8 cellular contexts compared by ENCODE assay signal in genomic region chr2:5694016-5694690, GRCh38. TPM values are rescaled to one million over a fixed set of nuclear protein-coding genes. Genes with fewer than 3 reads are reported as not detected.
DNase-seq lines count a peak whose midpoint lies in the region; ATAC-seq and TF ChIP-seq lines count a peak whose summit lies in the region.

No MANE protein-coding gene starts in this region.

- H3K9me3 ChIP-seq in T-helper 17 cell (ENCODE audit: control insufficient read depth, low read length, poor library complexity, severe bottlenecking) = no peaks in the 10 kb centered on the region
- H3K9me3 ChIP-seq in iPS-18a (ENCODE audit: control insufficient read depth, low read depth, low read length) = no peaks in the 10 kb centered on the region

- peak overlapping the region; percentile 96 for H3K9ac ChIP-seq in iPS-18a (ENCODE audit: low read length)

- H3K36me3 Mint-ChIP-seq in stimulated activated naive CD8-positive, alpha-beta T cell treated with anti-CD3 and anti-CD28 coated beads, Interleukin-15, Interleukin-2, amounts not matched to agents 100 ng/mL and 50 ng/mL, for 24 hours (ENCODE audit: low read depth) = peaks cover 5% of the 10 kb centered on the region
- H3K36me3 Mint-ChIP-seq in T-helper 17 cell (ENCODE audit: low read depth) = peaks cover 7% of the 10 kb centered on the region
- peaks cover 19% of the 10 kb centered on the region for H3K36me3 Mint-ChIP-seq in type B pancreatic cell

- no peaks in the 10 kb centered on the region for H3K27me3 ChIP-seq in iPS-18a (ENCODE audit: control insufficient read depth, insufficient read depth, low read length)

- H3K27me3 Mint-ChIP-seq in stimulated activated naive CD8-positive, alpha-beta T cell treated with anti-CD3 and anti-CD28 coated beads, Interleukin-15, Interleukin-2, amounts not matched to agents 100 ng/mL and 50 ng/mL, for 24 hours = peaks cover 66% of the 10 kb centered on the region
- H3K27me3 Mint-ChIP-seq in T-helper 17 cell = peaks cover 50% of the 10 kb centered on the region
- H3K27me3 Mint-ChIP-seq in type B pancreatic cell = peaks cover 13% of the 10 kb centered on the region

- ATAC-seq in stimulated activated naive CD8-positive, alpha-beta T cell treated with anti-CD3 and anti-CD28 coated beads, Interleukin-15, Interleukin-2, amounts not matched to agents 100 U/mL and 50 U/mL, for 24 hours = no peak
- ATAC-seq in T-helper 17 cell = no peak

- peak overlapping the region; percentile 98 for H3K4me3 ChIP-seq in iPS-18a (ENCODE audit: low read length)

- peaks cover 21% of the 10 kb centered on the region for H3K4me1 Mint-ChIP-seq in stimulated activated naive CD8-positive, alpha-beta T cell treated with anti-CD3 and anti-CD28 coated beads, Interleukin-15, Interleukin-2, amounts not matched to agents 100 ng/mL and 50 ng/mL, for 24 hours (ENCODE audit: low read depth)
- peaks cover 6% of the 10 kb centered on the region for H3K4me1 Mint-ChIP-seq in T-helper 17 cell
- peaks cover 23% of the 10 kb centered on the region for H3K4me1 Mint-ChIP-seq in type B pancreatic cell (ENCODE audit: unreplicated experiment)

- H3K4me3 Mint-ChIP-seq in stimulated activated naive CD8-positive, alpha-beta T cell treated with anti-CD3 and anti-CD28 coated beads, Interleukin-15, Interleukin-2, amounts not matched to agents 100 ng/mL and 50 ng/mL, for 24 hours = peak overlapping the region; percentile 40
- H3K4me3 Mint-ChIP-seq in T-helper 17 cell (peak overlapping the region; percentile 41), type B pancreatic cell (peak overlapping the region; percentile 100)

- no peaks in the 10 kb centered on the region for H3K36me3 ChIP-seq in iPS-18a (ENCODE audit: control insufficient read depth, low read depth, low read length)

- TF ChIP-seq CTCF in type B pancreatic cell (conservative IDR thresholded peaks at IDR 0.05) = no peak

- peaks cover 21% of the 10 kb centered on the region for H3K4me1 ChIP-seq in iPS-18a (ENCODE audit: control insufficient read depth, low read depth, low read length)

- H3K27ac ChIP-seq in iPS-18a (ENCODE audit: low read length) = no peak overlapping the region

- DNase-seq in stimulated activated naive CD8-positive, alpha-beta T cell treated with anti-CD3 and anti-CD28 coated beads, Interleukin-15, Interleukin-2, amounts not matched to agents 100 U/mL and 50 U/mL, for 24 hours = no peak
- DNase-seq in T-helper 17 cell (no peak), type B pancreatic cell (ENCODE audit: extremely low spot score, unreplicated experiment) (no peak), NCI-H526 treated with DMSO at 0.1 percent for 48 hours (lab: John Stamatoyannopoulos, UW) (no peak)
- no peak for DNase-seq in stimulated activated CD4-positive, alpha-beta T cell treated with anti-CD3 and anti-CD28 coated beads, Interleukin-15, amount 100 ng/mL, for 24 hours
- no peak for DNase-seq in activated CD4-positive, alpha-beta T cell treated with anti-CD3 and anti-CD28 coated beads for 48 hours

- no peaks in the 10 kb centered on the region for H3K9me3 Mint-ChIP-seq in stimulated activated naive CD8-positive, alpha-beta T cell treated with anti-CD3 and anti-CD28 coated beads, Interleukin-15, Interleukin-2, amounts not matched to agents 100 ng/mL and 50 ng/mL, for 24 hours
- no peaks in the 10 kb centered on the region for H3K9me3 Mint-ChIP-seq in type B pancreatic cell

- peak overlapping the region; percentile 79 for H3K27ac Mint-ChIP-seq in stimulated activated naive CD8-positive, alpha-beta T cell treated with anti-CD3 and anti-CD28 coated beads, Interleukin-15, Interleukin-2, amounts not matched to agents 100 ng/mL and 50 ng/mL, for 24 hours
- no peak overlapping the region for H3K27ac Mint-ChIP-seq in T-helper 17 cell
- H3K27ac Mint-ChIP-seq in type B pancreatic cell = peak overlapping the region; percentile 94

RNA-seq across cellular contexts. Expression of gene SOX11, which starts 2.0 kb away (rescaled TPM):
- total RNA-seq in T-helper 17 cell = not detected
- 21.1 and 83.2 TPM in 2 replicates for total RNA-seq in type B pancreatic cell (ENCODE audit: low replicate concordance)

Comparison
In these comparisons a context has a peak if more than half of its experiments do, and no peak if none do; other contexts are left out.
1. H3K4me3 Mint-ChIP-seq: peak in every context shown above with its lines; median percentile 100 in type B pancreatic cell; 41 in T-helper 17 cell; 40 in stimulated activated naive CD8-positive, alpha-beta T cell treated with anti-CD3 and anti-CD28 coated beads, Interleukin-15, Interleukin-2, amounts not matched to agents 100 ng/mL and 50 ng/mL, for 24 hours.
2. RNA of gene SOX11, which starts 2.0 kb away (total RNA-seq): 21.1 to 83.2 TPM in type B pancreatic cell; not detected in T-helper 17 cell; every median in the first group is over 10 times any median in the second.